In the genomic region with DNA sequence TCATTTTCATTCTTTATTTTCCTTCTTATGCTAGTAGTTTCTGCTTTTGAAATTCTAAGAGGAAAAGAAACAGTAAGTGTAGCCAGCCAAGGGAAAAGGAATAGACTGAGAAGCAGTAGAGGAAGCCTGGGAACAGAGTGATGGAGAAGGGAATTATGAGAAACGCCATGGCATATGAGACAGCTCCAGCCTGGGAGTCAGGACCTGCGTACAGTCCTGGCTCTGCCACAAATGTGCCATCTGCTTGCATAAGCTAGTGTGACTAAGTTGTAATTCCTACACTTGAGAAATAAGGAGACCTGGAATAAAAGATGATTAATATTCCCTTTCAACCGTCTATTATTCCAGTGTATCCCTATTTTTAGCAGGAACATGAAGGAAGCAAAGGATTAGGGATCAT, we compare ENCODE assay signal across 1 cellular context.
TF ChIP-seq lines count a peak whose summit lies in the region.

No MANE protein-coding gene starts in this region.

TF ChIP-seq in SK-N-SH, 30 proteins besides CTCF, POLR2A, EP300 and RAD21:
- TF ChIP-seq GABPA (IDR thresholded peaks at IDR 0.05; ENCODE audit: low read depth): no peak
- no peak for TF ChIP-seq TAF1 (IDR thresholded peaks at IDR 0.05; ENCODE audit: borderline replicate concordance, low read depth, low read length)
- TF ChIP-seq FOXJ3 (CRISPR knock-in tag; IDR thresholded peaks at IDR 0.05): no peak
- no peak for TF ChIP-seq RCOR1 (IDR thresholded peaks at IDR 0.05; ENCODE audit: low read length)
- no peak for TF ChIP-seq POLR2AphosphoS5 (IDR thresholded peaks at IDR 0.05; ENCODE audit: low read depth, low read length)
- TF ChIP-seq ZBTB33 (IDR thresholded peaks at IDR 0.05; ENCODE audit: borderline replicate concordance, low read depth): no peak
- TF ChIP-seq EZH2phosphoT487 (IDR thresholded peaks at IDR 0.05; ENCODE audit: borderline replicate concordance, low read depth): no peak
- no peak for TF ChIP-seq TEAD4 (IDR thresholded peaks at IDR 0.05; ENCODE audit: borderline replicate concordance, insufficient read depth)
- no peak for TF ChIP-seq ELF1 (IDR thresholded peaks at IDR 0.05)
- TF ChIP-seq TCF12 (IDR thresholded peaks at IDR 0.05): no peak
- TF ChIP-seq SMC3 (IDR thresholded peaks at IDR 0.05; ENCODE audit: low read depth, low read length): no peak
- TF ChIP-seq MXI1 (IDR thresholded peaks at IDR 0.05; ENCODE audit: low read depth, low read length): no peak
TF ChIP-seq in SK-N-SH: peak in this region for 0.
